ENCODE assay signal across 8 cellular contexts in the genomic region with DNA sequence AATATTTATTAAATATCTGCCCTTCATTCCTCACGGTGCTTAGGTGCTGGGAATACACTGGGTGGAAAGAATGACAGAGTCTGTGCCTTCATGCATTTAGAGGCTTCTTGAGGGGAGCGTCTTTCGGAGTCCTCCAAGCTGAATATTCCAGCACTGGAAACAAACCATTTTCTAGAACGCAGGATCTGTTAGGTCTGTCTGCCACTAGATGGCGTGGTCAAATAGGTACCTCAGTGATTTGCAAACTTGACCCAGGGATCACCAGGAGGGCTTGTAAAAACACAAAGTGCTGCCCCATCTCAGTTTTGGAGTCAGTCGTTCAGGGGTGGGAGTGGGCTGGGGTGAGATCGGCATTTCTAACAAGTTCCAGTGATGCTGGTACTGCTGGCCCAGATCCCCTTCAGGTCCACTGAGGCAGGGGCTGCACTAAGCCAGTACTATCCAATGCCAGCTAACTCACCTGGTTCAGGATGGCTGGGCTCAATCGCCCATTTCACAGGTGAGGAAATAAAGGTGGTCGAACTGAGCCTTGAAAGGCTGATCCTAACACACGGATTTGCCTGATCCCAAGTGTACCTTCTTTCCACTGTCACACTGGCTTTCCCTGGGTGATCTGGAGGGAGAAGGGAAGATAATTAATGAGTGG. TPM values are rescaled to one million over a fixed set of nuclear protein-coding genes. Genes with fewer than 3 reads are reported as not detected.
DNase-seq lines count a peak whose midpoint lies in the region; ATAC-seq and TF ChIP-seq lines count a peak whose summit lies in the region.

No MANE protein-coding gene starts in this region.

- POLR2A ChIA-PET in SK-N-SH (lab: Yijun Ruan, JAX): no interaction called here
- POLR2A ChIA-PET in CD8-positive, alpha-beta memory T cell (lab: Charles Lee): no interaction called here

- no peaks in the 10 kb centered on the region for H4K20me1 ChIP-seq in SK-N-SH (ENCODE audit: insufficient read depth)

- H3K27me3 ChIP-seq in HL-60 (ENCODE audit: insufficient read depth, poor library complexity, severe bottlenecking) (no peaks in the 10 kb centered on the region), SK-N-SH (ENCODE audit: insufficient read depth) (no peaks in the 10 kb centered on the region), stomach (no peaks in the 10 kb centered on the region)
- no peaks in the 10 kb centered on the region for H3K27me3 ChIP-seq in CD8-positive, alpha-beta memory T cell (ENCODE audit: insufficient read depth, low read length, poor library complexity, severe bottlenecking)

- H3K9me3 ChIP-seq in SK-N-SH (no peaks in the 10 kb centered on the region), stomach (no peaks in the 10 kb centered on the region)
- no peaks in the 10 kb centered on the region for H3K9me3 ChIP-seq in CD8-positive, alpha-beta memory T cell (ENCODE audit: low read length)

- H3K4me1 ChIP-seq in SK-N-SH (ENCODE audit: control insufficient read depth in 1 of 2, insufficient read depth in 2 of 2, low read depth in 1 of 2, low read length in 1 of 2): peaks cover 0 to 4% of the 10 kb centered on the region in 2 experiments; a peak in 2 of 4 replicates
- peaks cover 0 to 25% (median 4%) of the 10 kb centered on the region in 4 donors for H3K4me1 ChIP-seq in stomach
- H3K4me1 ChIP-seq in CD8-positive, alpha-beta memory T cell (ENCODE audit: insufficient read depth, low read length): no peaks in the 10 kb centered on the region

- intact Hi-C loops in stomach (cut with DNase I; ENCODE audit: low total_unique reads): no loop called here

- H3K9me2 ChIP-seq in SK-N-SH: no peaks in the 10 kb centered on the region

- H3K4me3 Mint-ChIP-seq in CD8-positive, alpha-beta memory T cell: no peak overlapping the region

- H3K4me2 ChIP-seq in SK-N-SH: peak overlapping the region; percentile 26; the same call in 1 of the 2 replicates

- peaks cover 7 to 33% of the 10 kb centered on the region in 2 donors for H3K27me3 Mint-ChIP-seq in CD8-positive, alpha-beta memory T cell

- DNase-seq in D341Med (ENCODE audit: low spot score): peak; percentile 44
- DNase-seq in HL-60 (ENCODE audit: low read depth in 1 of 2, low spot score in 1 of 2): peak in 1 of 2 experiments; percentile 24
- peak; percentile 45 for DNase-seq in SK-N-SH
- DNase-seq in fibroblast of villous mesenchyme (ENCODE audit: low read depth): peak; percentile 59
- DNase-seq in stomach: no peak
- no peak for DNase-seq in CD8-positive, alpha-beta memory T cell
- no peak for DNase-seq in DMS153 treated with DMSO at 0.1 percent for 48 hours (lab: John Stamatoyannopoulos, UW; ENCODE audit: unreplicated experiment)

- H3K27ac ChIP-seq in HL-60 (replicated peaks): no peak overlapping the region
- no peak overlapping the region for H3K27ac ChIP-seq in SK-N-SH (ENCODE audit: low read depth in 2 of 2, low read length in 1 of 2)
- H3K27ac ChIP-seq in stomach: no peak overlapping the region
- H3K27ac ChIP-seq in CD8-positive, alpha-beta memory T cell (ENCODE audit: low read depth, low read length): no peak overlapping the region

- no peak overlapping the region for H2AFZ ChIP-seq in SK-N-SH (ENCODE audit: low read depth)

- peak; percentile 56 for TF ChIP-seq CTCF in HL-60 (IDR thresholded peaks at IDR 0.05; ENCODE audit: insufficient read depth, low read length)
- TF ChIP-seq CTCF in SK-N-SH (IDR thresholded peaks at IDR 0.05): peak; percentile 69
- TF ChIP-seq CTCF in fibroblast of villous mesenchyme (IDR thresholded peaks at IDR 0.05; ENCODE audit: insufficient read depth, low read depth, low read length): peak; percentile 82
- peak in 4 of 7 experiments; percentile 17 to 47 (median 32) for TF ChIP-seq CTCF in stomach (IDR thresholded peaks at IDR 0.05)

- peak; percentile 56 for TF ChIP-seq RAD21 in SK-N-SH (IDR thresholded peaks at IDR 0.05; ENCODE audit: low read length)

- no peak for ATAC-seq in GM21528 (IDR thresholded peaks at IDR 0.05; ENCODE audit: low FRiP score, unreplicated experiment)

- no peaks in the 10 kb centered on the region for H3F3A ChIP-seq in SK-N-SH (replicated peaks; ENCODE audit: insufficient read depth)

- no peak for TF ChIP-seq POLR2A in stomach (IDR thresholded peaks at IDR 0.05)

- H3K4me3 ChIP-seq in HL-60 (replicated peaks; ENCODE audit: insufficient read depth, low read length): no peak overlapping the region
- H3K4me3 ChIP-seq in SK-N-SH (ENCODE audit: low read depth in 2 of 2, low read length in 1 of 2): no peak overlapping the region
- no peak overlapping the region for H3K4me3 ChIP-seq in fibroblast of villous mesenchyme (ENCODE audit: low read depth, low read length)
- no peak overlapping the region for H3K4me3 ChIP-seq in stomach
- H3K4me3 ChIP-seq in CD8-positive, alpha-beta memory T cell (ENCODE audit: low read length): no peak overlapping the region

- no peaks in the 10 kb centered on the region for H3K4me1 Mint-ChIP-seq in CD8-positive, alpha-beta memory T cell

- H3K27ac Mint-ChIP-seq in CD8-positive, alpha-beta memory T cell: no peak overlapping the region

- TF ChIP-seq EP300 in SK-N-SH (IDR thresholded peaks at IDR 0.05; ENCODE audit: borderline replicate concordance in 1 of 2, low read depth in 1 of 2, low read length in 1 of 2) (no peak), stomach (IDR thresholded peaks at IDR 0.05) (no peak)

- H3K36me3 ChIP-seq in SK-N-SH (replicated peaks in 1 of 2; ENCODE audit: control insufficient read depth in 1 of 2, insufficient read depth in 2 of 2, low read length in 1 of 2) (no peaks in the 10 kb centered on the region), stomach (no peaks in the 10 kb centered on the region)
- H3K36me3 ChIP-seq in CD8-positive, alpha-beta memory T cell (ENCODE audit: insufficient read depth, low read length): no peaks in the 10 kb centered on the region

- peaks cover 5% of the 10 kb centered on the region; the same call in 1 of the 2 replicates for H3K79me2 ChIP-seq in SK-N-SH (ENCODE audit: insufficient read depth)

- no peaks in the 10 kb centered on the region for H3K36me3 Mint-ChIP-seq in CD8-positive, alpha-beta memory T cell

- WGBS in SK-N-SH (ENCODE audit: low lambda C conversion rate): 51% methylated on average over 10 of the region's 10 CpGs
- 53 to 81% (median 61%) methylated on average over 10 of the region's 10 CpGs for WGBS in stomach, 5 donors

- CTCF ChIA-PET in SK-N-SH (lab: Yijun Ruan, JAX): interaction anchor here (0.6 to 2.7 kb wide), 21 partner anchors 8 to 529 kb away, joined by 3 to 9 read pairs (median 4); partner anchors contain the start of gene CEMIP
- CTCF ChIA-PET in CD8-positive, alpha-beta memory T cell (lab: Charles Lee): no interaction called here

- no peak overlapping the region for H3K9ac ChIP-seq in SK-N-SH

- H3K9me3 Mint-ChIP-seq in CD8-positive, alpha-beta memory T cell: no peaks in the 10 kb centered on the region

TF ChIP-seq in SK-N-SH, 30 proteins besides CTCF, POLR2A, EP300 and RAD21:
- no peak for TF ChIP-seq MAX (IDR thresholded peaks at IDR 0.05; ENCODE audit: low read depth)
- TF ChIP-seq SIN3A (IDR thresholded peaks at IDR 0.05; ENCODE audit: borderline replicate concordance, low read depth, low read length): no peak
- TF ChIP-seq SMC3 (IDR thresholded peaks at IDR 0.05; ENCODE audit: low read depth, low read length): peak; percentile 41
TF ChIP-seq in SK-N-SH: peak in this region for 1.

RNA-seq across cellular contexts. Expression of gene ARNT2, which starts 14.8 kb away (rescaled TPM):
- polyA plus RNA-seq in SK-N-SH (2012; rRNA removed) (14.1 and 17.0 TPM in 2 replicates), stomach (1 to 10 TPM; 1.1 to 1.8 (median 1.4) TPM)
- polyA plus RNA-seq in SK-N-SH (2012; cell fraction: cytosol; rRNA removed): 13.5 and 17.2 TPM in 2 replicates
- 17.9 and 22.5 TPM in 2 replicates for polyA plus RNA-seq in SK-N-SH (2012; cell fraction: nucleus; rRNA removed)
- total RNA-seq in fibroblast of villous mesenchyme (20.0 and 20.7 TPM in 2 replicates), stomach (10 to 100 TPM in 2 of 5 donors, 1 to 10 TPM in 1, under 1 TPM in 2; 0.58 to 27.4 (median 6.2) TPM)
- total RNA-seq in CD8-positive, alpha-beta memory T cell: under 1 TPM; 0.11 to 0.13 TPM
- not detected for polyA plus RNA-seq in CD8-positive, alpha-beta memory T cell

Comparison
In these comparisons a context has a peak if more than half of its experiments do, and no peak if none do; other contexts are left out.
1. DNase-seq: peak in D341Med (single experiment), SK-N-SH (single experiment) and fibroblast of villous mesenchyme (single experiment); none in stomach (single experiment), CD8-positive, alpha-beta memory T cell (0 of 5) and DMS153 treated with DMSO at 0.1 percent for 48 hours (single experiment).
2. Peak in every context shown above with its lines, with median percentiles within 50 percentile points of each other: CTCF ChIP-seq.